8 cellular contexts compared by ENCODE assay signal in genomic region chr2:25558262-25558661, GRCh38.
DNase-seq lines count a peak whose midpoint lies in the region; ATAC-seq and TF ChIP-seq lines count a peak whose summit lies in the region.

No MANE protein-coding gene starts in this region.

- no peaks in the 10 kb centered on the region for H3K36me3 ChIP-seq in mammary epithelial cell (ENCODE audit: insufficient read depth, low read length)

- no peak overlapping the region for H3K27ac Mint-ChIP-seq in MCF 10A (ENCODE audit: low read depth, unreplicated experiment)
- peak overlapping the region; percentile 71 to 88 for H3K27ac Mint-ChIP-seq in effector memory CD8-positive, alpha-beta T cell

- no peaks in the 10 kb centered on the region for H3K9me3 Mint-ChIP-seq in MCF 10A (ENCODE audit: unreplicated experiment)
- H3K9me3 Mint-ChIP-seq in effector memory CD8-positive, alpha-beta T cell, result no peaks in the 10 kb centered on the region

- no peaks in the 10 kb centered on the region for H3K9me3 ChIP-seq in mammary epithelial cell (replicated peaks; ENCODE audit: insufficient read depth, low read length)

- TF ChIP-seq CTCF in mammary epithelial cell (conservative IDR thresholded peaks at IDR 0.05 in 1 of 2, IDR thresholded peaks at IDR 0.05 in 1 of 2; ENCODE audit: extremely low read depth in 1 of 2, insufficient read depth in 1 of 2, low read depth in 1 of 2, low read length in 2 of 2) (no peak), MCF 10A (IDR thresholded peaks at IDR 0.05; ENCODE audit: unreplicated experiment) (no peak)

- no peaks in the 10 kb centered on the region for H3K27me3 ChIP-seq in mammary epithelial cell (ENCODE audit: insufficient read depth, low read length)

- H3K36me3 Mint-ChIP-seq in MCF 10A (ENCODE audit: insufficient read depth, unreplicated experiment), result peaks cover 12% of the 10 kb centered on the region
- no peaks in the 10 kb centered on the region for H3K36me3 Mint-ChIP-seq in effector memory CD8-positive, alpha-beta T cell (ENCODE audit: insufficient read depth)

- H3K27me3 Mint-ChIP-seq in MCF 10A (ENCODE audit: insufficient read depth, unreplicated experiment), result no peaks in the 10 kb centered on the region
- no peaks in the 10 kb centered on the region for H3K27me3 Mint-ChIP-seq in effector memory CD8-positive, alpha-beta T cell

- BruUV-seq in mammary epithelial cell (replicated peaks; lab: Mats Ljungman, UMichigan) (no TSS peak), MCF 10A (replicated peaks; lab: Mats Ljungman, UMichigan) (no TSS peak)

- in situ Hi-C loops in mammary epithelial cell (cut with MboI; ENCODE audit: low sequenced_read_pairs in 2 of 2), result no loop called here

- dilution Hi-C loops in mammary epithelial cell (cut with HindIII; ENCODE audit: low sequenced_read_pairs), result no loop called here

- H3K4me3 Mint-ChIP-seq in MCF 10A (ENCODE audit: unreplicated experiment), result no peak overlapping the region
- H3K4me3 Mint-ChIP-seq in effector memory CD8-positive, alpha-beta T cell, result no peak overlapping the region

- H2AFZ ChIP-seq in mammary epithelial cell (ENCODE audit: low read depth, low read length), result no peak overlapping the region

- WGBS in mammary epithelial cell (ENCODE audit: low coverage, missing lambda C conversion rate), result 93% methylated on average over 2 of the region's 2 CpGs

- H3K27ac ChIP-seq in mammary epithelial cell (ENCODE audit: insufficient read depth, low read depth, low read length), result no peak overlapping the region

- H3K4me3 ChIP-seq in mammary epithelial cell (replicated peaks in 1 of 3; ENCODE audit: insufficient read depth in 1 of 3, low read depth in 2 of 3, low read length in 3 of 3), result no peak overlapping the region

- H3K4me2 ChIP-seq in mammary epithelial cell (ENCODE audit: insufficient read depth, low read depth, low read length), result no peak overlapping the region

- no peaks in the 10 kb centered on the region for H4K20me1 ChIP-seq in mammary epithelial cell (ENCODE audit: insufficient read depth, low read length)

- intact Hi-C loops in mammary epithelial cell (cut with micrococcal nuclease) (no loop called here), MCF 10A (cut with micrococcal nuclease) (no loop called here)

- H3K9ac ChIP-seq in mammary epithelial cell (ENCODE audit: insufficient read depth, low read length), result no peak overlapping the region

- no peaks in the 10 kb centered on the region for H3K79me2 ChIP-seq in mammary epithelial cell (ENCODE audit: insufficient read depth, low read length)

- ATAC-seq in HG03097 (IDR thresholded peaks at IDR 0.05; ENCODE audit: low FRiP score, unreplicated experiment), result peak; percentile 61
- ATAC-seq in SK-N-SH treated with all-trans-retinoic acid at 6 μM for 48 hours, result peak; percentile 78
- ATAC-seq in effector memory CD8-positive, alpha-beta T cell (replicated peaks), result peak; percentile 90
- no peak for ATAC-seq in GM19467 (IDR thresholded peaks at IDR 0.05; ENCODE audit: unreplicated experiment)

- H3K4me1 ChIP-seq in mammary epithelial cell (ENCODE audit: insufficient read depth, low read length), result peaks cover 11% of the 10 kb centered on the region

- H3K4me1 Mint-ChIP-seq in MCF 10A (ENCODE audit: insufficient read depth, unreplicated experiment), result no peaks in the 10 kb centered on the region
- peaks cover 20 to 21% of the 10 kb centered on the region in 2 donors for H3K4me1 Mint-ChIP-seq in effector memory CD8-positive, alpha-beta T cell (ENCODE audit: low read depth in 2 of 2)

- POLR2A ChIA-PET in MCF 10A (lab: Yijun Ruan, JAX), result interaction anchor here (0.5 to 1.4 kb wide), 2 partner anchors 25 to 306 kb away, joined by 3 read pairs; no protein-coding TSS in a partner anchor

- DNase-seq in mammary epithelial cell (peak; percentile 54), MCF 10A (ENCODE audit: unreplicated experiment) (no peak), NCI-H187 treated with DMSO at 0.1 percent for 48 hours (lab: John Stamatoyannopoulos, UW) (no peak)
- no peak for DNase-seq in effector memory CD8-positive, alpha-beta T cell
- DNase-seq in stimulated activated CD4-positive, alpha-beta T cell treated with anti-CD3 and anti-CD28 coated beads, Interleukin-2, amount 100 ng/mL, for 4 hours (ENCODE audit: low read depth), result peak; percentile 41

- CTCF ChIA-PET in mammary epithelial cell (lab: Charles Lee; ENCODE audit: low non-redundant PET) (no interaction called here), MCF 10A (lab: Yijun Ruan, JAX) (no interaction called here)

TF ChIP-seq in SK-N-SH treated with all-trans-retinoic acid at 6 μM for 48 hours, 23 proteins besides CTCF, POLR2A, EP300 and RAD21:
- TF ChIP-seq CSRNP3 (CRISPR knock-in tag; IDR thresholded peaks at IDR 0.05), result no peak
- TF ChIP-seq ESRRG (CRISPR knock-in tag; IDR thresholded peaks at IDR 0.05), result no peak

Comparison
In these comparisons a context has a peak if more than half of its experiments do, and no peak if none do; other contexts are left out.
1. DNase-seq: peak in mammary epithelial cell (single experiment) and stimulated activated CD4-positive, alpha-beta T cell treated with anti-CD3 and anti-CD28 coated beads, Interleukin-2, amount 100 ng/mL, for 4 hours (single experiment); none in MCF 10A (single experiment), effector memory CD8-positive, alpha-beta T cell (0 of 3) and NCI-H187 treated with DMSO at 0.1 percent for 48 hours (single experiment).